ENCODE assay signal across 12 cellular contexts in genomic region chr5:140554454-140554853, GRCh38. TPM values are rescaled to one million over a fixed set of nuclear protein-coding genes. Genes with fewer than 3 reads are reported as not detected.
DNase-seq lines count a peak whose midpoint lies in the region; ATAC-seq and TF ChIP-seq lines count a peak whose summit lies in the region.
"Had no signal": no experiment of that assay in that cellular context is flagged by ENCODE, and none has a peak within 500 bp of the region (broad histone marks: within the 10 kb centered on the region; RNA-seq: fewer than 3 reads in every experiment).

No MANE protein-coding gene starts in this region.

- no peak overlapping the region for H3K9ac ChIP-seq in fibroblast of lung (ENCODE audit: insufficient read depth, low read length)

- H3K36me3 Mint-ChIP-seq in T-helper 17 cell (ENCODE audit: low read depth) = peaks cover 7% of the 10 kb centered on the region

- no peaks in the 10 kb centered on the region for H3K27me3 Mint-ChIP-seq in T-helper 17 cell

- H3K27me3 ChIP-seq in left ventricle myocardium inferior (ENCODE audit: low read depth) (no peaks in the 10 kb centered on the region), fibroblast of lung (ENCODE audit: control insufficient read depth, insufficient read depth, low read length) (no peaks in the 10 kb centered on the region)
- H3K27me3 ChIP-seq: Peyer's patch had no signal

- H3K27ac Mint-ChIP-seq in T-helper 17 cell = peak overlapping the region; percentile 95

- H3K27ac ChIP-seq in left ventricle myocardium inferior (replicated peaks) = peak overlapping the region; percentile 2
- no peak overlapping the region for H3K27ac ChIP-seq in fibroblast of lung (ENCODE audit: insufficient read depth, low read length)

- H3K4me1 Mint-ChIP-seq in T-helper 17 cell = peaks cover 73% of the 10 kb centered on the region

- no peak for DNase-seq in left ventricle myocardium inferior
- DNase-seq in left ventricle myocardium superior = no peak
- no peak for DNase-seq in T-helper 17 cell
- DNase-seq in fibroblast of lung (ENCODE audit: low read depth in 2 of 2) = peak; percentile 42 to 58
- no peak for DNase-seq in NCI-H1417 treated with DMSO at 0.1 percent for 48 hours (lab: John Stamatoyannopoulos, UW)
- no peak for DNase-seq in Right ventricle myocardium superior
- DNase-seq: DMS153; effector CD8-positive, alpha-beta T cell; stimulated activated CD4-positive, alpha-beta T cell treated with anti-CD3 and anti-CD28 coated beads, Interleukin-12 subunit alpha, Interleukin-12 subunit beta, amount 100 ng/mL, for 4 hours had no signal

- H3K36me3 ChIP-seq in left ventricle myocardium inferior (peaks cover 39% of the 10 kb centered on the region), fibroblast of lung (ENCODE audit: control insufficient read depth, insufficient read depth, low read length) (peaks cover 19% of the 10 kb centered on the region)

- ATAC-seq in left ventricle myocardium superior = no peak
- ATAC-seq in T-helper 17 cell = no peak
- ATAC-seq in HG02885 (IDR thresholded peaks at IDR 0.05; ENCODE audit: poor library complexity, unreplicated experiment) = no peak
- no peak for ATAC-seq in HG03039 (IDR thresholded peaks at IDR 0.05; ENCODE audit: unreplicated experiment)
- ATAC-seq in Right ventricle myocardium superior (ENCODE audit: poor library complexity) = no peak

- H3K4me2 ChIP-seq in fibroblast of lung (ENCODE audit: extremely low read depth, insufficient read depth, low read length) = no peak overlapping the region

- peaks cover 2% of the 10 kb centered on the region for H4K20me1 ChIP-seq in fibroblast of lung (ENCODE audit: control insufficient read depth, extremely low read depth, insufficient read depth, low read length)

- H3K4me1 ChIP-seq in left ventricle myocardium inferior = peaks cover 68% of the 10 kb centered on the region
- H3K4me1 ChIP-seq in fibroblast of lung (ENCODE audit: control insufficient read depth, extremely low read depth, insufficient read depth, low read length) = no peaks in the 10 kb centered on the region

- no peak overlapping the region for H3K4me3 Mint-ChIP-seq in T-helper 17 cell

- peaks cover 40% of the 10 kb centered on the region for H3K79me2 ChIP-seq in fibroblast of lung (ENCODE audit: control insufficient read depth, insufficient read depth, low read length)

- intact Hi-C loops in left ventricle myocardium inferior (cut with micrococcal nuclease) = no loop called here
- intact Hi-C loops in left ventricle myocardium superior (cut with micrococcal nuclease) = no loop called here
- intact Hi-C loops in Right ventricle myocardium superior (cut with DNase I) = no loop called here

- H3K4me3 ChIP-seq in left ventricle myocardium inferior (no peak overlapping the region), fibroblast of lung (replicated peaks in 1 of 4; ENCODE audit: control extremely low read depth in 1 of 4, insufficient read depth in 1 of 4, low read depth in 3 of 4, low read length in 4 of 4) (peak overlapping the region in 1 of 4 experiments; percentile 17)
- H3K4me3 ChIP-seq: Peyer's patch had no signal

- H2AFZ ChIP-seq in fibroblast of lung (ENCODE audit: low read length) = no peak overlapping the region

- TF ChIP-seq CTCF in left ventricle myocardium inferior (IDR thresholded peaks at IDR 0.05; ENCODE audit: borderline replicate concordance) = no peak
- TF ChIP-seq CTCF in fibroblast of lung (conservative IDR thresholded peaks at IDR 0.05 in 1 of 2, IDR thresholded peaks at IDR 0.05 in 1 of 2; ENCODE audit: low read depth in 1 of 2, low read length in 2 of 2) = no peak

- H3K9me3 ChIP-seq in left ventricle myocardium inferior (replicated peaks) (no peaks in the 10 kb centered on the region), T-helper 17 cell (ENCODE audit: control insufficient read depth, low read length, poor library complexity, severe bottlenecking) (no peaks in the 10 kb centered on the region), fibroblast of lung (ENCODE audit: control insufficient read depth, insufficient read depth, low read depth, low read length) (no peaks in the 10 kb centered on the region)
- H3K9me3 ChIP-seq: Peyer's patch had no signal

RNA-seq across cellular contexts. Expression of gene SRA1, which starts 2.8 kb away (rescaled TPM):
- total RNA-seq in left ventricle myocardium inferior (28.6 TPM), left ventricle myocardium superior (27.4 TPM), T-helper 17 cell (10 to 100 TPM; 29.9 to 33.2 TPM), fibroblast of lung (28.0 and 39.1 TPM in 2 replicates), Right ventricle myocardium superior (23.1 TPM)
- polyA plus RNA-seq in fibroblast of lung = 55.5 and 72.3 TPM in 2 replicates
- polyA plus RNA-seq in fibroblast of lung (2012) = 47.3 and 57.8 TPM in 2 replicates
- 13.7 and 25.4 TPM in 2 replicates for polyA minus RNA-seq in fibroblast of lung (ENCODE audit: low replicate concordance)

RNA-seq across cellular contexts. Expression of gene EIF4EBP3, which starts 7.0 kb away (rescaled TPM):
- total RNA-seq in left ventricle myocardium inferior = 13.1 TPM
- 18.2 TPM for total RNA-seq in left ventricle myocardium superior
- total RNA-seq in T-helper 17 cell = 10 to 100 TPM in 1 of 2 donors, 1 to 10 TPM in 1; 9.1 to 14.0 TPM
- 1.8 and 2.3 TPM in 2 replicates for total RNA-seq in fibroblast of lung
- polyA plus RNA-seq in fibroblast of lung = 3.0 and 3.1 TPM in 2 replicates
- polyA plus RNA-seq in fibroblast of lung (2012) = 8.2 and 9.5 TPM in 2 replicates
- 6.2 TPM in 1 of 2 replicates, not detected in the other for polyA minus RNA-seq in fibroblast of lung (ENCODE audit: low replicate concordance)
- 12.0 TPM for total RNA-seq in Right ventricle myocardium superior

RNA-seq across cellular contexts. Expression of gene APBB3, which starts 9.9 kb away (rescaled TPM):
- total RNA-seq in left ventricle myocardium inferior (12.1 TPM), left ventricle myocardium superior (13.3 TPM), T-helper 17 cell (10 to 100 TPM; 47.5 to 59.0 TPM), fibroblast of lung (18.0 and 19.8 TPM in 2 replicates), Right ventricle myocardium superior (10.2 TPM)
- polyA plus RNA-seq in fibroblast of lung = 8.7 and 11.7 TPM in 2 replicates
- 6.0 and 8.6 TPM in 2 replicates for polyA plus RNA-seq in fibroblast of lung (2012)
- 16.5 and 24.6 TPM in 2 replicates for polyA minus RNA-seq in fibroblast of lung (ENCODE audit: low replicate concordance)

RNA-seq across cellular contexts. Expression of gene SLC35A4, which starts 10.2 kb away (rescaled TPM):
- total RNA-seq in left ventricle myocardium inferior (73.1 TPM), left ventricle myocardium superior (77.5 TPM), T-helper 17 cell (10 to 100 TPM; 43.2 to 45.0 TPM), fibroblast of lung (9.0 and 21.5 TPM in 2 replicates), Right ventricle myocardium superior (81.4 TPM)
- polyA plus RNA-seq in fibroblast of lung = 79.2 and 111 TPM in 2 replicates
- 60.6 and 73.2 TPM in 2 replicates for polyA plus RNA-seq in fibroblast of lung (2012)
- polyA minus RNA-seq in fibroblast of lung (ENCODE audit: low replicate concordance) = 323 and 347 TPM in 2 replicates

Comparison
In these comparisons a context has a peak if more than half of its experiments do, and no peak if none do; other contexts are left out.
1. DNase-seq: peak in fibroblast of lung (2 of 2); none in left ventricle myocardium inferior (single experiment), left ventricle myocardium superior (single experiment), T-helper 17 cell (0 of 3), NCI-H1417 treated with DMSO at 0.1 percent for 48 hours (single experiment) and Right ventricle myocardium superior (single experiment).